In genomic region chr11:118251858-118252652, GRCh38 we compare ENCODE assay signal across 8 cellular contexts. TPM values are rescaled to one million over a fixed set of nuclear protein-coding genes. Genes with fewer than 3 reads are reported as not detected.
DNase-seq lines count a peak whose midpoint lies in the region; ATAC-seq and TF ChIP-seq lines count a peak whose summit lies in the region.

Gene MPZL3 (minus strand): TSS chr11:118252365. CDS start chr11:118252294, 71 bp downstream.

- no peaks in the 10 kb centered on the region for H3K27me3 Mint-ChIP-seq in activated T-helper 2 cell treated with anti-CD3 and anti-CD28 coated beads, Interferon-gamma antibody, Interleukin-2, Interleukin-4, amounts not matched to agents 10 μg/mL and 5 μg/mL and 100 μg/mL, durations not matched to agents 14 hours and 24 hours and 36 hours (ENCODE audit: low read depth)
- peaks cover 17 to 32% (median 28%) of the 10 kb centered on the region in 3 donors for H3K27me3 Mint-ChIP-seq in naive B cell

- peak within 1 kb of the TSS; percentile 90 for H3K4me3 Mint-ChIP-seq in activated T-helper 2 cell treated with anti-CD3 and anti-CD28 coated beads, Interferon-gamma antibody, Interleukin-2, Interleukin-4, amounts not matched to agents 10 μg/mL and 5 μg/mL and 100 μg/mL, durations not matched to agents 14 hours and 24 hours and 36 hours (ENCODE audit: low read depth)
- peak within 1 kb of the TSS; percentile 98 to 99 (median 98) for H3K4me3 Mint-ChIP-seq in naive B cell

- H3K4me3 ChIP-seq in LNCaP clone FGC (ENCODE audit: low read depth, low read length) (peak within 1 kb of the TSS; percentile 83), fibroblast of mammary gland (ENCODE audit: control insufficient read depth, low read depth, low read length) (peak within 1 kb of the TSS; percentile 69)

- TF ChIP-seq CTCF in LNCaP clone FGC (IDR thresholded peaks at IDR 0.05; ENCODE audit: control insufficient read depth, extremely low read depth, insufficient read depth) (no peak), fibroblast of mammary gland (conservative IDR thresholded peaks at IDR 0.05; ENCODE audit: control insufficient read depth, insufficient read depth, low read depth, low read length) (no peak)

- H3K36me3 Mint-ChIP-seq in activated T-helper 2 cell treated with anti-CD3 and anti-CD28 coated beads, Interferon-gamma antibody, Interleukin-2, Interleukin-4, amounts not matched to agents 10 μg/mL and 5 μg/mL and 100 μg/mL, durations not matched to agents 14 hours and 24 hours and 36 hours (ENCODE audit: low read depth): peaks cover 27% of the 10 kb centered on the region
- H3K36me3 Mint-ChIP-seq in naive B cell: peaks cover 4 to 9% of the 10 kb centered on the region in 2 donors

- H3K9me3 Mint-ChIP-seq in activated T-helper 2 cell treated with anti-CD3 and anti-CD28 coated beads, Interferon-gamma antibody, Interleukin-2, Interleukin-4, amounts not matched to agents 10 μg/mL and 5 μg/mL and 100 μg/mL, durations not matched to agents 14 hours and 24 hours and 36 hours: no peaks in the 10 kb centered on the region
- H3K9me3 Mint-ChIP-seq in naive B cell: peaks cover 0 to 6% (median 0%) of the 10 kb centered on the region in 7 donors

- intact Hi-C loops in activated T-helper 2 cell treated with anti-CD3 and anti-CD28 coated beads, Interferon-gamma antibody, Interleukin-2, Interleukin-4, amounts not matched to agents 10 μg/mL and 5 μg/mL and 100 μg/mL, durations not matched to agents 14 hours and 24 hours and 36 hours (cut with micrococcal nuclease): loop anchor here (2.0 to 5.0 kb wide), 2 partner anchors 35 to 90 kb away; partner anchors contain the start of genes CD3D and CD3G

- peak within 1 kb of the TSS; percentile 97 for H3K27ac Mint-ChIP-seq in activated T-helper 2 cell treated with anti-CD3 and anti-CD28 coated beads, Interferon-gamma antibody, Interleukin-2, Interleukin-4, amounts not matched to agents 10 μg/mL and 5 μg/mL and 100 μg/mL, durations not matched to agents 14 hours and 24 hours and 36 hours
- H3K27ac Mint-ChIP-seq in naive B cell: peak within 1 kb of the TSS; percentile 98 to 100 (median 100)

- peaks cover 38% of the 10 kb centered on the region for H3K4me1 Mint-ChIP-seq in activated T-helper 2 cell treated with anti-CD3 and anti-CD28 coated beads, Interferon-gamma antibody, Interleukin-2, Interleukin-4, amounts not matched to agents 10 μg/mL and 5 μg/mL and 100 μg/mL, durations not matched to agents 14 hours and 24 hours and 36 hours (ENCODE audit: low read depth)
- H3K4me1 Mint-ChIP-seq in naive B cell: peaks cover 11 to 15% (median 14%) of the 10 kb centered on the region in 3 donors

- ATAC-seq in GM21529 (IDR thresholded peaks at IDR 0.05; ENCODE audit: unreplicated experiment) (peak; percentile 67), naive B cell (ENCODE audit: low read depth in 2 of 2) (peak; percentile 85)

- DNase-seq in COLO668 (lab: John Stamatoyannopoulos, UW; ENCODE audit: unreplicated experiment) (peak; percentile 96), LNCaP clone FGC (ENCODE audit: low read depth) (peak; percentile 97), RKO (ENCODE audit: low spot score) (peak; percentile 84), fibroblast of mammary gland (ENCODE audit: low read depth) (peak; percentile 53), naive B cell (peak; percentile 83)
- DNase-seq in activated T-helper 2 cell treated with anti-CD3 and anti-CD28 coated beads, Interferon-gamma antibody, Interleukin-2, Interleukin-4, amounts not matched to agents 10 μg/mL and 5 μg/mL and 100 μg/mL, durations not matched to agents 14 hours and 24 hours and 36 hours (ENCODE audit: low spot score): peak; percentile 73
- DNase-seq in stimulated activated CD8-positive, alpha-beta memory T cell treated with anti-CD3 and anti-CD28 coated beads, Interleukin-7, amount 100 ng/mL, for 48 hours (ENCODE audit: extremely low read depth in 1 of 2, low read depth in 1 of 2): peak; percentile 59 to 76

RNA-seq across cellular contexts. Expression of gene MPZL3, which starts in this region (rescaled TPM):
- 49.5 and 49.7 TPM in 2 replicates for total RNA-seq in activated T-helper 2 cell treated with anti-CD3 and anti-CD28 coated beads, Interferon-gamma antibody, Interleukin-2, Interleukin-4, amounts not matched to agents 10 μg/mL and 5 μg/mL and 100 μg/mL, durations not matched to agents 14 hours and 24 hours and 36 hours
- polyA plus RNA-seq in naive B cell (ENCODE audit: low read depth in 6 of 6): 1 to 10 TPM in 5 of 6 donors, under 1 TPM in 1; 0.89 to 3.2 (median 1.5) TPM

Comparison
In these comparisons a context has a peak if more than half of its experiments do, and no peak if none do; other contexts are left out.
1. Peak in every context shown above with its lines: DNase-seq, ATAC-seq and H3K4me3 ChIP-seq.